ENCODE assay signal across 1 cellular context in the genomic region with DNA sequence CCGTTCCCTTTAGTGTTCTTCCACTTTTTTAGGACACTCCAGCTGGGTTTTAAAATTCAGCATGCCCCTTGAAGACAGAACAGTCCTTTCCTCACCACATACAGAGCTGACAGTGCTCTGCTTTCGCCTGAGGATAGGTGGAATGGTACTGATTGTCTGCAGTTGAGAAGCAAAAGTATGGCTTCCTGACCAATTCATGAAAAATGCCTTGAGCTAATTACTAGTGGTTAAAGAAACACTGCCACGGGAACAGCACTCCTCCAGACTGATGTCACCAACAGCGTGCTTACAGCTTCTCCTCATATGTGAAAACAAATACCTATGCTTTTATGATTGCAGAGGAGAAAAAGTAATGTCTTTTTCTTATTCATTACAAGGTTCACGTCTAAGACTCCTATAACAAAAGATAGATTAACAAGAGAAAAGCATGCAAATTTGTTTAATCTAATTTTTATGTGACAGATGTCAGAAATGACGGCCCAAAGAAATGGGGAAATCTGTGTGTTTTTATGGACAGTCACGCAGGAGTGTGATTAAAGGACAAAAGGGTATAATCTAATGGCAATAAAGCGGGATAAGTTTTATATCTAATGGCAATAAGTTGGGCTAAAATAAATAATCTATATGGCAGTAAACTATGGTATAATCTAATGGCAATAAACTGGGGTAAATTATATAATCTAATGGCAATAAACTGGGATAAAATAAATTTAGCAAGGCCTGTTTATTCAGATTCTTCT.
TF ChIP-seq lines count a peak whose summit lies in the region.

No MANE protein-coding gene starts in this region.

TF ChIP-seq in GM12878, 131 proteins besides CTCF, POLR2A, EP300 and RAD21:
- TF ChIP-seq STAT3 (IDR thresholded peaks at IDR 0.05; ENCODE audit: low read depth, low read length) (no peak), NFIC (IDR thresholded peaks at IDR 0.05; ENCODE audit: low read depth, low read length) (no peak), BMI1 (IDR thresholded peaks at IDR 0.05; ENCODE audit: borderline replicate concordance) (no peak), CHD2 (IDR thresholded peaks at IDR 0.05; ENCODE audit: borderline replicate concordance, low read depth, low read length) (no peak), ETV6 (conservative IDR thresholded peaks at IDR 0.05 in 1 of 2, IDR thresholded peaks at IDR 0.05 in 1 of 2; ENCODE audit: borderline replicate concordance in 1 of 2, low read depth in 1 of 2) (no peak), IRF4 (IDR thresholded peaks at IDR 0.05; ENCODE audit: low read depth, low read length) (no peak), POLR2AphosphoS2 (IDR thresholded peaks at IDR 0.05; ENCODE audit: low read depth, low read length) (no peak), WRNIP1 (IDR thresholded peaks at IDR 0.05; ENCODE audit: borderline replicate concordance, low read depth, low read length) (no peak), MTA2 (IDR thresholded peaks at IDR 0.05; ENCODE audit: low read depth) (no peak), RUNX3 (IDR thresholded peaks at IDR 0.05; ENCODE audit: low read length) (no peak), PML (IDR thresholded peaks at IDR 0.05; ENCODE audit: low read length) (no peak), SUZ12 (IDR thresholded peaks at IDR 0.05; ENCODE audit: unreplicated experiment) (no peak), ZZZ3 (IDR thresholded peaks at IDR 0.05; ENCODE audit: control insufficient read depth, insufficient read length, low read depth) (no peak)
- TF ChIP-seq, protein P1, sequence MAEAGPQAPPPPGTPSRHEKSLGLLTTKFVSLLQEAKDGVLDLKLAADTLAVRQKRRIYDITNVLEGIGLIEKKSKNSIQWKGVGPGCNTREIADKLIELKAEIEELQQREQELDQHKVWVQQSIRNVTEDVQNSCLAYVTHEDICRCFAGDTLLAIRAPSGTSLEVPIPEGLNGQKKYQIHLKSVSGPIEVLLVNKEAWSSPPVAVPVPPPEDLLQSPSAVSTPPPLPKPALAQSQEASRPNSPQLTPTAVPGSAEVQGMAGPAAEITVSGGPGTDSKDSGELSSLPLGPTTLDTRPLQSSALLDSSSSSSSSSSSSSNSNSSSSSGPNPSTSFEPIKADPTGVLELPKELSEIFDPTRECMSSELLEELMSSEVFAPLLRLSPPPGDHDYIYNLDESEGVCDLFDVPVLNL (IDR thresholded peaks at IDR 0.05; ENCODE audit: low read depth, low read length) = no peak
- TF ChIP-seq, protein P2, sequence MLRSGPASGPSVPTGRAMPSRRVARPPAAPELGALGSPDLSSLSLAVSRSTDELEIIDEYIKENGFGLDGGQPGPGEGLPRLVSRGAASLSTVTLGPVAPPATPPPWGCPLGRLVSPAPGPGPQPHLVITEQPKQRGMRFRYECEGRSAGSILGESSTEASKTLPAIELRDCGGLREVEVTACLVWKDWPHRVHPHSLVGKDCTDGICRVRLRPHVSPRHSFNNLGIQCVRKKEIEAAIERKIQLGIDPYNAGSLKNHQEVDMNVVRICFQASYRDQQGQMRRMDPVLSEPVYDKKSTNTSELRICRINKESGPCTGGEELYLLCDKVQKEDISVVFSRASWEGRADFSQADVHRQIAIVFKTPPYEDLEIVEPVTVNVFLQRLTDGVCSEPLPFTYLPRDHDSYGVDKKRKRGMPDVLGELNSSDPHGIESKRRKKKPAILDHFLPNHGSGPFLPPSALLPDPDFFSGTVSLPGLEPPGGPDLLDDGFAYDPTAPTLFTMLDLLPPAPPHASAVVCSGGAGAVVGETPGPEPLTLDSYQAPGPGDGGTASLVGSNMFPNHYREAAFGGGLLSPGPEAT (IDR thresholded peaks at IDR 0.05; ENCODE audit: low read depth) = no peak
- TF ChIP-seq, protein P3, sequence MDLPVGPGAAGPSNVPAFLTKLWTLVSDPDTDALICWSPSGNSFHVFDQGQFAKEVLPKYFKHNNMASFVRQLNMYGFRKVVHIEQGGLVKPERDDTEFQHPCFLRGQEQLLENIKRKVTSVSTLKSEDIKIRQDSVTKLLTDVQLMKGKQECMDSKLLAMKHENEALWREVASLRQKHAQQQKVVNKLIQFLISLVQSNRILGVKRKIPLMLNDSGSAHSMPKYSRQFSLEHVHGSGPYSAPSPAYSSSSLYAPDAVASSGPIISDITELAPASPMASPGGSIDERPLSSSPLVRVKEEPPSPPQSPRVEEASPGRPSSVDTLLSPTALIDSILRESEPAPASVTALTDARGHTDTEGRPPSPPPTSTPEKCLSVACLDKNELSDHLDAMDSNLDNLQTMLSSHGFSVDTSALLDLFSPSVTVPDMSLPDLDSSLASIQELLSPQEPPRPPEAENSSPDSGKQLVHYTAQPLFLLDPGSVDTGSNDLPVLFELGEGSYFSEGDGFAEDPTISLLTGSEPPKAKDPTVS (IDR thresholded peaks at IDR 0.05; ENCODE audit: low read depth, low read length) = no peak
- TF ChIP-seq, protein P4, sequence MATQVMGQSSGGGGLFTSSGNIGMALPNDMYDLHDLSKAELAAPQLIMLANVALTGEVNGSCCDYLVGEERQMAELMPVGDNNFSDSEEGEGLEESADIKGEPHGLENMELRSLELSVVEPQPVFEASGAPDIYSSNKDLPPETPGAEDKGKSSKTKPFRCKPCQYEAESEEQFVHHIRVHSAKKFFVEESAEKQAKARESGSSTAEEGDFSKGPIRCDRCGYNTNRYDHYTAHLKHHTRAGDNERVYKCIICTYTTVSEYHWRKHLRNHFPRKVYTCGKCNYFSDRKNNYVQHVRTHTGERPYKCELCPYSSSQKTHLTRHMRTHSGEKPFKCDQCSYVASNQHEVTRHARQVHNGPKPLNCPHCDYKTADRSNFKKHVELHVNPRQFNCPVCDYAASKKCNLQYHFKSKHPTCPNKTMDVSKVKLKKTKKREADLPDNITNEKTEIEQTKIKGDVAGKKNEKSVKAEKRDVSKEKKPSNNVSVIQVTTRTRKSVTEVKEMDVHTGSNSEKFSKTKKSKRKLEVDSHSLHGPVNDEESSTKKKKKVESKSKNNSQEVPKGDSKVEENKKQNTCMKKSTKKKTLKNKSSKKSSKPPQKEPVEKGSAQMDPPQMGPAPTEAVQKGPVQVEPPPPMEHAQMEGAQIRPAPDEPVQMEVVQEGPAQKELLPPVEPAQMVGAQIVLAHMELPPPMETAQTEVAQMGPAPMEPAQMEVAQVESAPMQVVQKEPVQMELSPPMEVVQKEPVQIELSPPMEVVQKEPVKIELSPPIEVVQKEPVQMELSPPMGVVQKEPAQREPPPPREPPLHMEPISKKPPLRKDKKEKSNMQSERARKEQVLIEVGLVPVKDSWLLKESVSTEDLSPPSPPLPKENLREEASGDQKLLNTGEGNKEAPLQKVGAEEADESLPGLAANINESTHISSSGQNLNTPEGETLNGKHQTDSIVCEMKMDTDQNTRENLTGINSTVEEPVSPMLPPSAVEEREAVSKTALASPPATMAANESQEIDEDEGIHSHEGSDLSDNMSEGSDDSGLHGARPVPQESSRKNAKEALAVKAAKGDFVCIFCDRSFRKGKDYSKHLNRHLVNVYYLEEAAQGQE (IDR thresholded peaks at IDR 0.05; ENCODE audit: low read depth, low read length) = no peak
TF ChIP-seq in GM12878: peak in this region for 0.
